25 cellular contexts compared by ENCODE assay signal in the genomic region with DNA sequence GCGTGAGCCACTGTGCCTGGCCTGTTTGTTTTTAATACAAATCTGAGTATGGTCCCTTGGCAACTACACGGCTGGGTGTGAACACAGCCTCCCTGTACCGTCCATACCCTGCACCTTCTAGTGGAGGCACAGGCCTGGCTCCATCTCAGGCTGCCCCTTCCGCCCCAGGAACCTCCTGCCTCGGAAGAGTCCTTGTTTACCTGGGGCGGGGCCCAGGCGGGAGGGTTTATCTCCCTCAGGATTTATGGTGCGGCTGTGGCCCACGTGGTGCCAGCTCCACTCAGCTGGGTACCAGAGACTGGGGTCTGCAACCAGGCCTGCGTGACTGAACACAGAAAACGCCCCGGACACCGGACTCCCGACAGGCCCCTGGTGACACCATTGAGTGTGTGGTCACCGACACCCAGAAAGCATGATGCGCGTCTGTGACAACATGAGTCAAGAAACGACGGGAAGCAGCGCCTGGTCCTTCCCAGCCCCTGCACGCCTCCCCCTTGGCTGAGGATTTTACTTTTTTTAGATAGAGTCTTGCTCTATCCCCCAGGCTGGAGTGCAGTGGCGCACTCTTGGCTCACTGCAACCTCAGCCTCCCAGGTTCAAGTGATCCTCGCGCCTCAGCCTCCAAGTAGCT. TPM values are rescaled to one million over a fixed set of nuclear protein-coding genes. Genes with fewer than 3 reads are reported as not detected.
DNase-seq lines count a peak whose midpoint lies in the region; ATAC-seq and TF ChIP-seq lines count a peak whose summit lies in the region.
"Had no signal": no experiment of that assay in that cellular context is flagged by ENCODE, and none has a peak within 500 bp of the region (broad histone marks: within the 10 kb centered on the region; RNA-seq: fewer than 3 reads in every experiment).

No MANE protein-coding gene starts in this region.

- ATAC-seq in mucosa of descending colon (peak; percentile 79), HG02970 (IDR thresholded peaks at IDR 0.05; ENCODE audit: low FRiP score, unreplicated experiment) (no peak), esophagus mucosa (no peak)
- ATAC-seq: A549 had no signal

- H3K4me1 ChIP-seq in NT2/D1 (ENCODE audit: insufficient read depth, insufficient read length) (no peaks in the 10 kb centered on the region), colonic mucosa (no peaks in the 10 kb centered on the region), mucosa of descending colon (ENCODE audit: low read depth) (no peaks in the 10 kb centered on the region)
- H3K4me1 ChIP-seq: A549, BE2C, HAP-1 had no signal

- DNase-seq in COLO668 (lab: John Stamatoyannopoulos, UW; ENCODE audit: unreplicated experiment) (peak; percentile 19), NT2/D1 (ENCODE audit: low read depth, low spot score) (no peak), colonic mucosa (peak; percentile 39), mucosa of descending colon (peak in 2 of 3 donors; percentile 42 to 52), HT-29 (ENCODE audit: low spot score) (no peak)
- DNase-seq: 8988T; ACHN; AML-193; BE2C; Calu3; CD4-positive, alpha-beta T cell; CD8-positive, alpha-beta memory T cell; COR-L47; DMS53; DMS79 treated with DMSO at 0.1 percent for 48 hours; GF-D8; GOT3; HFFc6 had no signal

- H3K4me3 ChIP-seq in NT2/D1 (ENCODE audit: insufficient read length, low read depth) (no peak overlapping the region), colonic mucosa (no peak overlapping the region), mucosa of descending colon (no peak overlapping the region)
- H3K4me3 ChIP-seq: A549; BLaER1 treated with 17β-estradiol and CSF1 and Interleukin-3, amounts not matched to agents 10 nM and 100 nM; HAP-1 had no signal

- TF ChIP-seq CTCF in colonic mucosa (IDR thresholded peaks at IDR 0.05) (no peak), mucosa of descending colon (IDR thresholded peaks at IDR 0.05) (no peak)

- H3K9me3 ChIP-seq in NT2/D1 (ENCODE audit: insufficient read depth, low read length) (no peaks in the 10 kb centered on the region), colonic mucosa (no peaks in the 10 kb centered on the region), mucosa of descending colon (no peaks in the 10 kb centered on the region)
- H3K9me3 ChIP-seq: A549, BE2C, HAP-1 had no signal

- intact Hi-C loops in colonic mucosa (cut with DNase I) = no loop called here
- intact Hi-C loops in mucosa of descending colon (cut with DNase I, micrococcal nuclease) = no loop called here

- H3K27ac ChIP-seq in colonic mucosa = no peak overlapping the region
- H3K27ac ChIP-seq: A549; BLaER1 treated with 17β-estradiol and CSF1 and Interleukin-3, amounts not matched to agents 10 nM and 100 nM had no signal

- H3K27me3 ChIP-seq in NT2/D1 (ENCODE audit: insufficient read depth, insufficient read length) (no peaks in the 10 kb centered on the region), colonic mucosa (no peaks in the 10 kb centered on the region)
- H3K27me3 ChIP-seq: BE2C; BLaER1 treated with 17β-estradiol and CSF1 and Interleukin-3, amounts not matched to agents 10 nM and 100 nM had no signal

- peak overlapping the region; percentile 32 for H3K9ac ChIP-seq in NT2/D1 (ENCODE audit: insufficient read length, low read depth)
- no peak overlapping the region for H3K9ac ChIP-seq in colonic mucosa (ENCODE audit: low read depth in 2 of 2, low read length in 2 of 2)
- H3K9ac ChIP-seq: BLaER1 treated with 17β-estradiol and CSF1 and Interleukin-3, amounts not matched to agents 10 nM and 100 nM had no signal

- H3K36me3 ChIP-seq in NT2/D1 (ENCODE audit: insufficient read depth, insufficient read length, low read length) = peaks cover 23% of the 10 kb centered on the region
- H3K36me3 ChIP-seq in colonic mucosa = peaks cover 6% of the 10 kb centered on the region
- no peaks in the 10 kb centered on the region for H3K36me3 ChIP-seq in mucosa of descending colon (ENCODE audit: low read depth)
- H3K36me3 ChIP-seq: BE2C, HAP-1 had no signal

RNA-seq across cellular contexts. Expression of a gene that starts 18.9 kb away (rescaled TPM):
- total RNA-seq in colonic mucosa (10 to 100 TPM; 11.1 to 11.8 TPM), mucosa of descending colon (10 to 100 TPM; 16.2 to 36.5 (median 28.2) TPM), esophagus mucosa (5.3 TPM)
- total RNA-seq in HT-29 (2014; rRNA removed; shearing (Covaris generic)) = 29.1 and 32.0 TPM in 2 replicates

RNA-seq across cellular contexts. Expression of a gene that starts 25.0 kb away (rescaled TPM):
- total RNA-seq in colonic mucosa (10 to 100 TPM; 14.0 to 21.6 TPM), mucosa of descending colon (10 to 100 TPM; 10.3 to 14.4 (median 11.0) TPM), esophagus mucosa (13.7 TPM)
- 50.9 and 58.1 TPM in 2 replicates for total RNA-seq in HT-29 (2014; rRNA removed; shearing (Covaris generic))

RNA-seq across cellular contexts. Expression of a gene that starts 35.3 kb away (rescaled TPM):
- total RNA-seq in colonic mucosa (under 1 TPM; 0.27 TPM), mucosa of descending colon (under 1 TPM in 1 of 3 donors, not detected in 2; 0.34 TPM), esophagus mucosa (not detected)
- total RNA-seq in HT-29 (2014; rRNA removed; shearing (Covaris generic)) = 0.10 TPM in 1 of 2 replicates, not detected in the other
- total RNA-seq: Calu3, Daoy, G401, HFFc6 had no signal

RNA-seq across cellular contexts. Expression of a gene that starts 43.8 kb away (rescaled TPM):
- total RNA-seq in colonic mucosa (10 to 100 TPM; 48.2 to 59.1 TPM), mucosa of descending colon (10 to 100 TPM; 50.1 to 68.9 (median 57.3) TPM), esophagus mucosa (25.7 TPM)
- total RNA-seq in HT-29 (2014; rRNA removed; shearing (Covaris generic)) = 46.6 and 50.9 TPM in 2 replicates

RNA-seq across cellular contexts. Expression of a gene that starts 43.9 kb away (rescaled TPM):
- total RNA-seq in colonic mucosa (10 to 100 TPM; 39.6 to 74.4 TPM), mucosa of descending colon (10 to 100 TPM; 46.4 to 57.2 (median 54.1) TPM), esophagus mucosa (42.6 TPM)
- 155 and 181 TPM in 2 replicates for total RNA-seq in HT-29 (2014; rRNA removed; shearing (Covaris generic))

Comparison
In these comparisons a context has a peak if more than half of its experiments do, and no peak if none do; other contexts are left out.
1. DNase-seq: peak in COLO668 (single experiment), colonic mucosa (single experiment) and mucosa of descending colon (2 of 3); none in NT2/D1 (single experiment) and HT-29 (single experiment).